In the genomic region with DNA sequence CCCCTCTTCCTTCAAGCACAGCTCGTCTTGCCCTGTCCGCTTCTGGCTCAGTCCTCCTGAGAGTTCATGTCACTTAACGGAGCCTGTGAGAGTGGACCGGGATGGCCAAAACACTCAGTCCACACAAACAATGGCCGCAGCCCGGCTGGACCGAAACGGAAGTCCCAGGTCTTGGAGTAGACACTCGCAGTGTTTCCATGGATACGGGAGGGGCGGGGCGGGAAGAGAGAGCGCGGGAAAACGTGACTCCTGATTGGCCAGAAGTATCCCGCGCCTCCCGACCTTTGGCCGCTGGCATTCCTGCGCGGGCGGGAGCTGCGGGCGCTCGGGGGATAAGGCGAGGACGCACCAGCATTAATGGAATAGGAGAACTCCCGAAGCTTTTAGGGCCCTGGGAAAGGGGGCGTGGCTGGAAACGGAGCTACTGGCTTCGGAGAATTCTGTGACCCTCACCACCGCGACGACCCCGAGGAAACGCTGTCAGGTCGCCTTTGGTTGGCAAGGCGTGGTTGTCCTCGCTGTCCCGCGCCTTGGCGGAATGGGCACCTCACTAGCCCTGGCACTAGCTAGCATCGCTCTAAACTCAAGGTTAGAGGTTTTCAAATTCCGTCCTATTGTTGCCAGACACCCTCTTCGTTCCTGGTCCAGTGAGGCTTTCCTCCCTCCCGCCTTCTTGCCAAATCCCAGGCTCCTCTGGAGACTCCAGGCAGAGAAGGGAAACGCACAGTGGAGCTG, we compare ENCODE assay signal across 8 cellular contexts. TPM values are rescaled to one million over a fixed set of nuclear protein-coding genes. Genes with fewer than 3 reads are reported as not detected.
A peak's percentile ranks its signal among the peaks of the same experiment; 100 is the strongest.
DNase-seq lines count a peak whose midpoint lies in the region; ATAC-seq, FAIRE-seq and TF ChIP-seq lines count a peak whose summit lies in the region.

A gene with protein sequence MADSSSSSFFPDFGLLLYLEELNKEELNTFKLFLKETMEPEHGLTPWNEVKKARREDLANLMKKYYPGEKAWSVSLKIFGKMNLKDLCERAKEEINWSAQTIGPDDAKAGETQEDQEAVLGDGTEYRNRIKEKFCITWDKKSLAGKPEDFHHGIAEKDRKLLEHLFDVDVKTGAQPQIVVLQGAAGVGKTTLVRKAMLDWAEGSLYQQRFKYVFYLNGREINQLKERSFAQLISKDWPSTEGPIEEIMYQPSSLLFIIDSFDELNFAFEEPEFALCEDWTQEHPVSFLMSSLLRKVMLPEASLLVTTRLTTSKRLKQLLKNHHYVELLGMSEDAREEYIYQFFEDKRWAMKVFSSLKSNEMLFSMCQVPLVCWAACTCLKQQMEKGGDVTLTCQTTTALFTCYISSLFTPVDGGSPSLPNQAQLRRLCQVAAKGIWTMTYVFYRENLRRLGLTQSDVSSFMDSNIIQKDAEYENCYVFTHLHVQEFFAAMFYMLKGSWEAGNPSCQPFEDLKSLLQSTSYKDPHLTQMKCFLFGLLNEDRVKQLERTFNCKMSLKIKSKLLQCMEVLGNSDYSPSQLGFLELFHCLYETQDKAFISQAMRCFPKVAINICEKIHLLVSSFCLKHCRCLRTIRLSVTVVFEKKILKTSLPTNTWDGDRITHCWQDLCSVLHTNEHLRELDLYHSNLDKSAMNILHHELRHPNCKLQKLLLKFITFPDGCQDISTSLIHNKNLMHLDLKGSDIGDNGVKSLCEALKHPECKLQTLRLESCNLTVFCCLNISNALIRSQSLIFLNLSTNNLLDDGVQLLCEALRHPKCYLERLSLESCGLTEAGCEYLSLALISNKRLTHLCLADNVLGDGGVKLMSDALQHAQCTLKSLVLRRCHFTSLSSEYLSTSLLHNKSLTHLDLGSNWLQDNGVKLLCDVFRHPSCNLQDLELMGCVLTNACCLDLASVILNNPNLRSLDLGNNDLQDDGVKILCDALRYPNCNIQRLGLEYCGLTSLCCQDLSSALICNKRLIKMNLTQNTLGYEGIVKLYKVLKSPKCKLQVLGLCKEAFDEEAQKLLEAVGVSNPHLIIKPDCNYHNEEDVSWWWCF (plus strand): TSS at position 297 of the 735 bp plus-strand sequence. CDS start 18,108 bp downstream, outside the sequence.
A gene (minus strand): TSS at position 164 of the 735 bp plus-strand sequence. CDS start 17,511 bp downstream, outside the sequence.

- H3K4me2 ChIP-seq in K562 (ENCODE audit: insufficient read depth, low read length) = peak within 1 kb of the TSS; percentile 69

- peak; percentile 59 for DNase-seq in DMS153 treated with DMSO at 0.1 percent for 48 hours (lab: John Stamatoyannopoulos, UW; ENCODE audit: unreplicated experiment)
- DNase-seq in HFF-Myc (ENCODE audit: extremely low read depth, low read depth) = peak; percentile 78
- peak; percentile 79 for DNase-seq in NCI-H510A (lab: John Stamatoyannopoulos, UW)
- peak; percentile 59 to 69 (median 64) for DNase-seq in K562 (ENCODE audit: extremely low read depth in 1 of 4, low spot score in 3 of 4)
- DNase-seq in hepatic stellate cell (ENCODE audit: low spot score) = peak; percentile 91
- peak; percentile 96 for DNase-seq in posterior vena cava (ENCODE audit: low spot score)
- DNase-seq in MV-4-11 (lab: John Stamatoyannopoulos, UW) = no peak
- DNase-seq in NCI-H2171 (lab: John Stamatoyannopoulos, UW) = no peak

- CTCF ChIA-PET in K562 (lab: Yijun Ruan, JAX; ENCODE audit: low intra/inter-chr PET ratio) = no interaction called here

- H4K20me1 ChIP-seq in K562 (replicated peaks; ENCODE audit: control insufficient read depth, insufficient read depth, low read length) = no peaks in the 10 kb centered on the region

- H3K9me3 ChIP-seq in K562 (replicated peaks; ENCODE audit: control insufficient read depth, insufficient read depth, low read depth, low read length) = no peaks in the 10 kb centered on the region

- TF ChIP-seq CTCF in HFF-Myc (IDR thresholded peaks at IDR 0.05; ENCODE audit: low read depth, low read length, missing control alignments) (no peak), K562 (IDR thresholded peaks at IDR 0.05 in 2 of 3, conservative IDR thresholded peaks at IDR 0.05 in 1 of 3; ENCODE audit: insufficient read depth in 2 of 3, low read depth in 1 of 3, low read length in 3 of 3) (no peak)

- H3K4me3 ChIP-seq in HFF-Myc (replicated peaks; ENCODE audit: low read depth, low read length) (peak within 1 kb of the TSS; percentile 86), K562 (peak within 1 kb of the TSS; percentile 9)

- TF ChIP-seq POLR2A in K562 (conservative IDR thresholded peaks at IDR 0.05) = no peak

- intact Hi-C loops in K562 (cut with micrococcal nuclease) = no loop called here
- intact Hi-C loops in posterior vena cava (cut with DNase I) = no loop called here

- no peaks in the 10 kb centered on the region for H3K27me3 ChIP-seq in K562 (ENCODE audit: control insufficient read depth in 2 of 2, insufficient read depth in 2 of 2, low read length in 2 of 2)

- TF ChIP-seq EP300 in K562 (IDR thresholded peaks at IDR 0.05; ENCODE audit: low read length) = no peak

- no peaks in the 10 kb centered on the region for H3K9me1 ChIP-seq in K562 (ENCODE audit: control insufficient read depth, insufficient read depth, low read length)

- no TSS peak for BruUV-seq in K562 (replicated peaks; lab: Mats Ljungman, UMichigan)

- no peak for TF ChIP-seq RAD21 in K562 (CRISPR knock-in tag; conservative IDR thresholded peaks at IDR 0.05 in 1 of 2, IDR thresholded peaks at IDR 0.05 in 1 of 2)

- H3K9ac ChIP-seq in K562 (ENCODE audit: insufficient read depth in 1 of 2, low read depth in 2 of 2, low read length in 2 of 2) = peak within 1 kb of the TSS in 1 of 2 experiments; percentile 39; a peak in 1 of 4 replicates

- 46% methylated on average over 34 of the region's 47 CpGs for WGBS in K562 (ENCODE audit: insufficient coverage, low coverage, missing lambda C conversion rate)

- no peaks in the 10 kb centered on the region for H3K79me2 ChIP-seq in K562 (ENCODE audit: control insufficient read depth, insufficient read depth, low read length)

- peak; percentile 91 for ATAC-seq in K562

- no peak for FAIRE-seq in K562 (lab: Jason Lieb, UNC)

- H3K36me3 ChIP-seq in K562 (ENCODE audit: control insufficient read depth, insufficient read depth, low read length) = no peaks in the 10 kb centered on the region

- H3K4me1 ChIP-seq in K562 (replicated peaks in 1 of 2; ENCODE audit: control insufficient read depth in 2 of 2, insufficient read depth in 2 of 2, low read length in 2 of 2) = peaks cover 0 to 11% of the 10 kb centered on the region in 2 experiments; a peak in 3 of 5 replicates

- in situ Hi-C loops in K562 (cut with MboI) = no loop called here

- no peak within 1 kb of the TSS for H3K27ac ChIP-seq in K562 (ENCODE audit: extremely low read depth, low read depth, low read length)

- peak within 1 kb of the TSS; percentile 79 for H2AFZ ChIP-seq in K562 (ENCODE audit: low read depth, low read length)

- POLR2A ChIA-PET in K562 (lab: Yijun Ruan, JAX) = interaction anchor here (1.1 to 1.7 kb wide), 2 partner anchors 9 to 10 kb away, joined by 4 to 6 read pairs; no protein-coding TSS in a partner anchor

TF ChIP-seq in K562, 482 proteins besides CTCF, POLR2A, EP300 and RAD21 (continues in another document):
- TF ChIP-seq, protein P1, sequence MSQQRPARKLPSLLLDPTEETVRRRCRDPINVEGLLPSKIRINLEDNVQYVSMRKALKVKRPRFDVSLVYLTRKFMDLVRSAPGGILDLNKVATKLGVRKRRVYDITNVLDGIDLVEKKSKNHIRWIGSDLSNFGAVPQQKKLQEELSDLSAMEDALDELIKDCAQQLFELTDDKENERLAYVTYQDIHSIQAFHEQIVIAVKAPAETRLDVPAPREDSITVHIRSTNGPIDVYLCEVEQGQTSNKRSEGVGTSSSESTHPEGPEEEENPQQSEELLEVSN (IDR thresholded peaks at IDR 0.05; ENCODE audit: borderline replicate concordance in 1 of 2, extremely low read depth in 1 of 2, insufficient read depth in 1 of 2, insufficient read length in 1 of 2, low read depth in 1 of 2, low read length in 1 of 2, poor library complexity in 1 of 2, severe bottlenecking in 1 of 2) = peak; percentile 74 to 82

RNA-seq across cellular contexts. Expression of the first gene that starts in this region (rescaled TPM):
- 1.2 and 3.7 TPM in 2 replicates for total RNA-seq in K562 (2011; cell fraction: chromatin; rRNA removed; ENCODE audit: low replicate concordance)
- total RNA-seq in K562 (2011; cell fraction: nucleolus; rRNA removed) = 0.67 and 0.79 TPM in 2 replicates
- total RNA-seq in K562 (2011; cell fraction: nucleoplasm; rRNA removed) = 0.84 and 1.0 TPM in 2 replicates
- total RNA-seq in K562 (2014; rRNA removed) (0.41 and 0.45 TPM in 2 replicates), K562 (2014; rRNA removed; fragmentation: Illumina TruSeq; extraction: Trizol) (1.2 TPM in 2 replicates), K562 (2015; rRNA removed; fragmentation: Illumina TruSeq; extraction: Trizol) (0.98 and 1.1 TPM in 2 replicates), K562 (2021) (0.65 and 0.73 TPM in 2 replicates), posterior vena cava (not detected)
- polyA plus RNA-seq in K562 (2011; rRNA removed) (0.50 and 0.54 TPM in 2 replicates), K562 (2014; fragmentation: Illumina TruSeq; extraction: Trizol) (0.46 and 0.48 TPM in 2 replicates), K562 (2014; fragmentation: Nextera tagmentation; extraction: Ambion mirVana) (under 1 TPM; 0.27 to 0.36 TPM), K562 (2014; rRNA removed) (0.57 and 0.58 TPM in 2 replicates)
- 0.07 and 0.25 TPM in 2 replicates for polyA plus RNA-seq in K562 (2011; cell fraction: cytosol; rRNA removed)
- 0.77 and 1.2 TPM in 2 replicates for polyA plus RNA-seq in K562 (2011; cell fraction: nucleus; rRNA removed)
- polyA plus RNA-seq in K562 (2012) = 0.18 TPM in 2 replicates
- 1.8 and 4.2 TPM in 2 replicates for polyA minus RNA-seq in K562 (2011; rRNA and poly(A)+ RNA removed)
- 0.48 TPM in 1 of 2 replicates, not detected in the other for polyA minus RNA-seq in K562 (2011; cell fraction: cytosol; rRNA and poly(A)+ RNA removed)
- polyA minus RNA-seq in K562 (2011; cell fraction: nucleus; rRNA and poly(A)+ RNA removed) = 2.3 and 6.3 TPM in 2 replicates

RNA-seq across cellular contexts. Expression of the second gene that starts in this region (rescaled TPM):
- not detected in 2 replicates for total RNA-seq in K562 (2011; cell fraction: chromatin; rRNA removed; ENCODE audit: low replicate concordance)
- total RNA-seq in K562 (2011; cell fraction: nucleolus; rRNA removed) = 0.17 TPM in 1 of 2 replicates, not detected in the other
- total RNA-seq in K562 (2011; cell fraction: nucleoplasm; rRNA removed) = not detected in 2 replicates
- total RNA-seq in K562 (2014; rRNA removed) (0.08 and 0.41 TPM in 2 replicates), K562 (2014; rRNA removed; fragmentation: Illumina TruSeq; extraction: Trizol) (0.36 and 0.38 TPM in 2 replicates), K562 (2015; rRNA removed; fragmentation: Illumina TruSeq; extraction: Trizol) (0.15 and 0.36 TPM in 2 replicates), K562 (2021) (0.29 TPM in 2 replicates), posterior vena cava (1 to 10 TPM; 1.0 to 1.8 TPM)
- polyA plus RNA-seq in K562 (2011; rRNA removed) (0.11 and 0.24 TPM in 2 replicates), K562 (2014; fragmentation: Illumina TruSeq; extraction: Trizol) (0.30 and 0.40 TPM in 2 replicates), K562 (2014; fragmentation: Nextera tagmentation; extraction: Ambion mirVana) (under 1 TPM; 0.06 to 0.11 TPM), K562 (2014; rRNA removed) (not detected in 2 replicates)
- not detected in 2 replicates for polyA plus RNA-seq in K562 (2011; cell fraction: cytosol; rRNA removed)
- polyA plus RNA-seq in K562 (2011; cell fraction: nucleus; rRNA removed) = 0.10 TPM in 1 of 2 replicates, not detected in the other
- 0.22 and 0.78 TPM in 2 replicates for polyA plus RNA-seq in K562 (2012)
- 0.30 TPM in 1 of 2 replicates, not detected in the other for polyA minus RNA-seq in K562 (2011; rRNA and poly(A)+ RNA removed)
- not detected in 2 replicates for polyA minus RNA-seq in K562 (2011; cell fraction: cytosol; rRNA and poly(A)+ RNA removed)
- 0.13 and 0.44 TPM in 2 replicates for polyA minus RNA-seq in K562 (2011; cell fraction: nucleus; rRNA and poly(A)+ RNA removed)

Comparison
In these comparisons a context has a peak if more than half of its experiments do, and no peak if none do; other contexts are left out.
1. DNase-seq: peak in DMS153 treated with DMSO at 0.1 percent for 48 hours (single experiment), HFF-Myc (single experiment), NCI-H510A (single experiment), K562 (4 of 4), hepatic stellate cell (single experiment) and posterior vena cava (single experiment); none in MV-4-11 (single experiment) and NCI-H2171 (single experiment).